Comparison of ENCODE assay signal across 20 cellular contexts in genomic region chr1:217857061-217857460, GRCh38.
DNase-seq lines count a peak whose midpoint lies in the region; TF ChIP-seq lines count a peak whose summit lies in the region.
"Had no signal": no experiment of that assay in that cellular context is flagged by ENCODE, and none has a peak within 500 bp of the region (broad histone marks: within the 10 kb centered on the region; RNA-seq: fewer than 3 reads in every experiment).

No MANE protein-coding gene starts in this region.

- no peak overlapping the region for H3K4me3 ChIP-seq in astrocyte of the spinal cord (ENCODE audit: low read depth, low read length)
- H3K4me3 ChIP-seq: body of pancreas, testis had no signal

- peak overlapping the region; percentile 24 to 70 (median 38) for H3K27ac Mint-ChIP-seq in nephron
- H3K27ac Mint-ChIP-seq: activated CD8-positive, alpha-beta T cell treated with anti-CD3 and anti-CD28 coated beads for 36 hours; activated naive CD4-positive, alpha-beta T cell treated with anti-CD3 and anti-CD28 coated beads, Interleukin-2, amount 10 ng/mL, durations not matched to agents 7 days and 5 days; CD8-positive, alpha-beta T cell; IgD-negative memory B cell; stimulated activated effector memory CD8-positive, alpha-beta T cell treated with anti-CD3 and anti-CD28 coated beads, Interleukin-12 subunit alpha, Interleukin-12 subunit beta, amount 100 ng/mL, for 72 hours had no signal

- peaks cover 4% of the 10 kb centered on the region for H3K36me3 Mint-ChIP-seq in nephron (ENCODE audit: low read depth)
- H3K36me3 Mint-ChIP-seq: activated naive CD4-positive, alpha-beta T cell treated with anti-CD3 and anti-CD28 coated beads, Interleukin-2, amount 10 ng/mL, durations not matched to agents 7 days and 5 days; CD8-positive, alpha-beta T cell; stimulated activated effector memory CD8-positive, alpha-beta T cell treated with anti-CD3 and anti-CD28 coated beads, Interleukin-12 subunit alpha, Interleukin-12 subunit beta, amount 100 ng/mL, for 72 hours had no signal

- peaks cover 19% of the 10 kb centered on the region for H3K4me1 Mint-ChIP-seq in nephron
- H3K4me1 Mint-ChIP-seq: activated naive CD4-positive, alpha-beta T cell treated with anti-CD3 and anti-CD28 coated beads, Interleukin-2, amount 10 ng/mL, durations not matched to agents 7 days and 5 days; stimulated activated effector memory CD8-positive, alpha-beta T cell treated with anti-CD3 and anti-CD28 coated beads, Interleukin-12 subunit alpha, Interleukin-12 subunit beta, amount 100 ng/mL, for 72 hours had no signal

- DNase-seq in C1 segment of cervical spinal cord (lab: John Stamatoyannopoulos, UW) (peak in 8 of 14 donors; percentile 1 to 36 (median 4)), NCI-H1105 treated with DMSO at 0.1 percent for 48 hours (lab: John Stamatoyannopoulos, UW) (peak; percentile 86), astrocyte of the spinal cord (ENCODE audit: low read depth, low spot score) (peak; percentile 31), NCI-H748 (lab: John Stamatoyannopoulos, UW; ENCODE audit: unreplicated experiment) (no peak), OCI-M2 (lab: John Stamatoyannopoulos, UW; ENCODE audit: unreplicated experiment) (no peak), NOMO-1 treated with dmso at 0.1 percent for 144 hours (lab: John Stamatoyannopoulos, UW; ENCODE audit: unreplicated experiment) (no peak)
- DNase-seq in effector CD4-positive, alpha-beta T cell: no peak
- DNase-seq: activated CD8-positive, alpha-beta T cell treated with anti-CD3 and anti-CD28 coated beads for 36 hours; activated naive CD4-positive, alpha-beta T cell treated with anti-CD3 and anti-CD28 coated beads, Interleukin-2, amount 10 ng/mL, durations not matched to agents 7 days and 5 days; activated T-cell treated with anti-CD3 and anti-CD28 coated beads, Interleukin-2, amount 50 U/mL, for 1 hour; body of pancreas; CD8-positive, alpha-beta T cell; DMS79; MM.1S; NCI-H187; NCI-H526 treated with DMSO at 0.1 percent for 48 hours; testis had no signal

- peaks cover 10% of the 10 kb centered on the region for H3K9me3 Mint-ChIP-seq in nephron

- H3K27me3 Mint-ChIP-seq in nephron (ENCODE audit: low read depth): no peaks in the 10 kb centered on the region
- H3K27me3 Mint-ChIP-seq: activated CD8-positive, alpha-beta T cell treated with anti-CD3 and anti-CD28 coated beads for 36 hours; activated naive CD4-positive, alpha-beta T cell treated with anti-CD3 and anti-CD28 coated beads, Interleukin-2, amount 10 ng/mL, durations not matched to agents 7 days and 5 days; IgD-negative memory B cell had no signal

- no peak overlapping the region for H3K4me3 Mint-ChIP-seq in nephron
- H3K4me3 Mint-ChIP-seq: activated CD8-positive, alpha-beta T cell treated with anti-CD3 and anti-CD28 coated beads for 36 hours; activated naive CD4-positive, alpha-beta T cell treated with anti-CD3 and anti-CD28 coated beads, Interleukin-2, amount 10 ng/mL, durations not matched to agents 7 days and 5 days; CD8-positive, alpha-beta T cell; IgD-negative memory B cell; stimulated activated effector memory CD8-positive, alpha-beta T cell treated with anti-CD3 and anti-CD28 coated beads, Interleukin-12 subunit alpha, Interleukin-12 subunit beta, amount 100 ng/mL, for 72 hours had no signal

- TF ChIP-seq CTCF in astrocyte of the spinal cord (IDR thresholded peaks at IDR 0.05; ENCODE audit: low read depth, low read length) (no peak), nephron (IDR thresholded peaks at IDR 0.05; ENCODE audit: unreplicated experiment in 3 of 3) (no peak)

- in situ Hi-C loops in astrocyte of the spinal cord (cut with HindIII; ENCODE audit: low sequenced_read_pairs): no loop called here

Comparison
In these comparisons a context has a peak if more than half of its experiments do, and no peak if none do; other contexts are left out.
1. DNase-seq: peak in C1 segment of cervical spinal cord (8 of 14), NCI-H1105 treated with DMSO at 0.1 percent for 48 hours (single experiment) and astrocyte of the spinal cord (single experiment); none in NCI-H748 (single experiment), effector CD4-positive, alpha-beta T cell (single experiment), OCI-M2 (single experiment) and NOMO-1 treated with dmso at 0.1 percent for 144 hours (single experiment).